Comparison of ENCODE assay signal across 9 cellular contexts in the genomic region with DNA sequence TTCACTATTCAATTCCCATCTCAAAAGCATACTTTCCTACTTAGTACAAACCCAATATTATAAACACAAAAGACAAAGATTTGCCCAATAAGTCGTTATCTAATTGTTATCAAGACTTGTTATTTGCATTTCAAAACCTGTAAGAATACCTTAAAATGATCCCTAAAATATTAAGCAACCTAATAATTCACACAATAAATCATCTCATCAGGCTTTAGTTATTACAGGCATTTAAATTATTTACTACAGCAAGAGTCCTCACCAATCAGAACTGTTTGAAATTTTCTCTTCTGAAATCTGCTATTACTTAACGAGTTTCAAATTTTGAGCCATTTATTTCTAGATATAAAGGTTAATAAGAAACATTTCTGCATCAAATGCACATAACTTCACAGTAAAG. TPM values are rescaled to one million over a fixed set of nuclear protein-coding genes. Genes with fewer than 3 reads are reported as not detected.
A peak's percentile ranks its signal among the peaks of the same experiment; 100 is the strongest.
DNase-seq lines count a peak whose midpoint lies in the region; TF ChIP-seq lines count a peak whose summit lies in the region.
"Had no signal": no experiment of that assay in that cellular context is flagged by ENCODE, and none has a peak within 500 bp of the region (broad histone marks: within the 10 kb centered on the region; RNA-seq: fewer than 3 reads in every experiment).

No MANE protein-coding gene starts in this region.

- TF ChIP-seq EP300 in ovary (IDR thresholded peaks at IDR 0.05) = no peak

- BruUV-seq in Calu3 (replicated peaks; lab: Mats Ljungman, UMichigan) = no TSS peak

- H3K27me3 ChIP-seq in effector memory CD4-positive, alpha-beta T cell (replicated peaks; ENCODE audit: control insufficient read depth, insufficient read depth, low read length, poor library complexity, severe bottlenecking) = no peaks in the 10 kb centered on the region
- H3K27me3 ChIP-seq in ovary = no peaks in the 10 kb centered on the region

- H3K4me3 Mint-ChIP-seq in Calu3 (ENCODE audit: low read depth, unreplicated experiment) = peak overlapping the region; percentile 96
- H3K4me3 Mint-ChIP-seq in activated T-cell treated with anti-CD3 and anti-CD28 coated beads, Interleukin-2, amount 50 U/mL, for 24 hours = no peak overlapping the region

- peaks cover 42% of the 10 kb centered on the region for H3K36me3 Mint-ChIP-seq in Calu3 (ENCODE audit: insufficient read depth, unreplicated experiment)
- no peaks in the 10 kb centered on the region for H3K36me3 Mint-ChIP-seq in activated T-cell treated with anti-CD3 and anti-CD28 coated beads, Interleukin-2, amount 50 U/mL, for 24 hours (ENCODE audit: low read depth)

- no peaks in the 10 kb centered on the region for H3K9me3 ChIP-seq in effector memory CD4-positive, alpha-beta T cell (ENCODE audit: control insufficient read depth, low read length)
- H3K9me3 ChIP-seq in ovary = no peaks in the 10 kb centered on the region

- TF ChIP-seq POLR2A in ovary (IDR thresholded peaks at IDR 0.05) = no peak

- CTCF ChIA-PET in Calu3 (lab: Charles Lee) = no interaction called here

- WGBS in ovary, 3 donors = 4 to 8% (median 6%) methylated on average over 2 of the region's 2 CpGs

- H3K36me3 ChIP-seq in effector memory CD4-positive, alpha-beta T cell (ENCODE audit: control insufficient read depth, insufficient read depth, low read length) = no peaks in the 10 kb centered on the region
- H3K36me3 ChIP-seq in ovary = no peaks in the 10 kb centered on the region

- DNase-seq in Calu3 (no peak), NCI-H1694 (lab: John Stamatoyannopoulos, UW) (peak; percentile 19), ovary (no peak), hypothalamus (lab: John Stamatoyannopoulos, UW) (no peak), NCI-H1930 (lab: John Stamatoyannopoulos, UW) (no peak), NCI-H226 (no peak)
- DNase-seq in effector memory CD4-positive, alpha-beta T cell = no peak
- no peak for DNase-seq in activated T-cell treated with anti-CD3 and anti-CD28 coated beads, Interleukin-2, amount 50 U/mL, for 24 hours
- DNase-seq: NCI-H345 had no signal

- no peaks in the 10 kb centered on the region for H3K27me3 Mint-ChIP-seq in Calu3 (ENCODE audit: unreplicated experiment)
- peaks cover 11% of the 10 kb centered on the region for H3K27me3 Mint-ChIP-seq in activated T-cell treated with anti-CD3 and anti-CD28 coated beads, Interleukin-2, amount 50 U/mL, for 24 hours

- H3K9me3 Mint-ChIP-seq in Calu3 (ENCODE audit: low read depth, unreplicated experiment) = no peaks in the 10 kb centered on the region
- no peaks in the 10 kb centered on the region for H3K9me3 Mint-ChIP-seq in activated T-cell treated with anti-CD3 and anti-CD28 coated beads, Interleukin-2, amount 50 U/mL, for 24 hours

- no peaks in the 10 kb centered on the region for H3K4me1 ChIP-seq in effector memory CD4-positive, alpha-beta T cell (ENCODE audit: control insufficient read depth, insufficient read depth, low read length, poor library complexity, severe bottlenecking)
- peaks cover 1% of the 10 kb centered on the region for H3K4me1 ChIP-seq in ovary (ENCODE audit: insufficient read depth)

- H3K4me1 Mint-ChIP-seq in Calu3 (ENCODE audit: low read depth, unreplicated experiment) = peaks cover 23% of the 10 kb centered on the region
- H3K4me1 Mint-ChIP-seq in activated T-cell treated with anti-CD3 and anti-CD28 coated beads, Interleukin-2, amount 50 U/mL, for 24 hours (ENCODE audit: low read depth) = peaks cover 35% of the 10 kb centered on the region

- H3K27ac Mint-ChIP-seq in Calu3 (ENCODE audit: unreplicated experiment) = peak overlapping the region; percentile 91
- no peak overlapping the region for H3K27ac Mint-ChIP-seq in activated T-cell treated with anti-CD3 and anti-CD28 coated beads, Interleukin-2, amount 50 U/mL, for 24 hours

- intact Hi-C loops in Calu3 (cut with micrococcal nuclease; ENCODE audit: unreplicated experiment) (loop anchor here (5.0 kb wide), 2 partner anchors 51 to 116 kb away; no protein-coding TSS in a partner anchor), ovary (cut with DNase I) (no loop called here)

- H3K27ac ChIP-seq in effector memory CD4-positive, alpha-beta T cell (ENCODE audit: insufficient read depth, low read length, poor library complexity, severe bottlenecking) = peak overlapping the region; percentile 14
- H3K27ac ChIP-seq in ovary = no peak overlapping the region

- H3K4me3 ChIP-seq in effector memory CD4-positive, alpha-beta T cell (ENCODE audit: insufficient read depth, low read depth, low read length, poor library complexity, severe bottlenecking) = peak overlapping the region; percentile 83
- H3K4me3 ChIP-seq in ovary = peak overlapping the region; percentile 88

- TF ChIP-seq CTCF in Calu3 (IDR thresholded peaks at IDR 0.05; ENCODE audit: unreplicated experiment) (no peak), ovary (IDR thresholded peaks at IDR 0.05) (no peak)

RNA-seq across cellular contexts. Expression of gene CCDC88A, which starts 1.6 kb away (rescaled TPM):
- total RNA-seq in Calu3 (2022) (45.5 and 49.7 TPM in 2 replicates), ovary (10 to 100 TPM; 25.0 to 64.4 (median 33.9) TPM)
- polyA plus RNA-seq in ovary = 10 to 100 TPM in 1 of 2 donors, 1 to 10 TPM in 1; 9.6 to 23.4 TPM
